In the genomic region with DNA sequence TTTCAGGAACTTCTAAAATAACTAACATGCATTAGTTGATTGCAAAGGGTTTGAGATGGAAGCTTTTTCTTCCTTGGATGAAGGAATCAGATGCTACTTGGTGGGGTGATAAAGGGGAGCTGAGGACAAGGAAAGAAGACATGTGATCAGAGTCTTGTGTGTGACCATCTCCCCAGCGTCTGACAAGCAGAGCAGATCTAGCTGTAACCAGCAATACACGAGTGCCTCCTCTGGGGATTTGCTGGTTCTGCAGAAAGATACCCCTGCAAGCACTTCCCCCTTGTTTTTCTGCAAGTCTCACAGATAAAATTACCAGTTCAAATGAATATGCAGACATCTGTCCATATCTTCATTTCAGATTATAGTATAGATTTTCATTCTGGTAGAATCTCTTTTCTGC, we compare ENCODE assay signal across 9 cellular contexts. TPM values are rescaled to one million over a fixed set of nuclear protein-coding genes. Genes with fewer than 3 reads are reported as not detected.
DNase-seq lines count a peak whose midpoint lies in the region; ATAC-seq and TF ChIP-seq lines count a peak whose summit lies in the region.
"Had no signal": no experiment of that assay in that cellular context is flagged by ENCODE, and none has a peak within 500 bp of the region (broad histone marks: within the 10 kb centered on the region; RNA-seq: fewer than 3 reads in every experiment).

No MANE protein-coding gene starts in this region.

- DNase-seq in NB4 (ENCODE audit: low read depth) (peak; percentile 68), SK-N-DZ (ENCODE audit: low spot score) (peak; percentile 72), left colon (no peak), germinal center (ENCODE audit: low spot score) (no peak), GM19238 (ENCODE audit: insufficient read length, low spot score) (no peak)
- no peak for DNase-seq in stimulated activated CD4-positive, alpha-beta T cell treated with anti-CD3 and anti-CD28 coated beads, Interleukin-12 subunit alpha, Interleukin-12 subunit beta, amount 100 ng/mL, for 4 hours
- DNase-seq in stimulated activated CD4-positive, alpha-beta T cell treated with anti-CD3 and anti-CD28 coated beads, Interleukin-4, amount 100 ng/mL, for 24 hours, result no peak

- H3K4me3 ChIP-seq in NB4 (ENCODE audit: low read depth, low read length), result no peak overlapping the region
- H3K4me3 ChIP-seq: skin epidermis had no signal

- TF ChIP-seq CTCF in NB4 (IDR thresholded peaks at IDR 0.05; ENCODE audit: low read depth, low read length), result peak; percentile 48

- intact Hi-C loops in left colon (cut with DNase I, micrococcal nuclease), result no loop called here

- no peak for TF ChIP-seq POLR2A in NB4 (IDR thresholded peaks at IDR 0.05; ENCODE audit: extremely low read depth, insufficient read length)

- peak; percentile 46 for ATAC-seq in GM18498 (IDR thresholded peaks at IDR 0.05; ENCODE audit: unreplicated experiment)
- peak; percentile 61 for ATAC-seq in left colon

RNA-seq across cellular contexts. Expression of a gene that starts 2.7 kb away (rescaled TPM):
- polyA plus RNA-seq in SK-N-DZ (2014; cell fraction: cytosol; rRNA removed), result 0.08 and 0.43 TPM in 2 replicates
- polyA plus RNA-seq in SK-N-DZ (2014; cell fraction: nucleus; rRNA removed), result 0.22 and 0.24 TPM in 2 replicates
- not detected for total RNA-seq in left colon

Comparison
In these comparisons a context has a peak if more than half of its experiments do, and no peak if none do; other contexts are left out.
1. DNase-seq: peak in NB4 (single experiment) and SK-N-DZ (single experiment); none in left colon (0 of 2), stimulated activated CD4-positive, alpha-beta T cell treated with anti-CD3 and anti-CD28 coated beads, Interleukin-12 subunit alpha, Interleukin-12 subunit beta, amount 100 ng/mL, for 4 hours (single experiment), germinal center (single experiment), stimulated activated CD4-positive, alpha-beta T cell treated with anti-CD3 and anti-CD28 coated beads, Interleukin-4, amount 100 ng/mL, for 24 hours (single experiment) and GM19238 (single experiment).